ENCODE assay signal across 9 cellular contexts in the genomic region with DNA sequence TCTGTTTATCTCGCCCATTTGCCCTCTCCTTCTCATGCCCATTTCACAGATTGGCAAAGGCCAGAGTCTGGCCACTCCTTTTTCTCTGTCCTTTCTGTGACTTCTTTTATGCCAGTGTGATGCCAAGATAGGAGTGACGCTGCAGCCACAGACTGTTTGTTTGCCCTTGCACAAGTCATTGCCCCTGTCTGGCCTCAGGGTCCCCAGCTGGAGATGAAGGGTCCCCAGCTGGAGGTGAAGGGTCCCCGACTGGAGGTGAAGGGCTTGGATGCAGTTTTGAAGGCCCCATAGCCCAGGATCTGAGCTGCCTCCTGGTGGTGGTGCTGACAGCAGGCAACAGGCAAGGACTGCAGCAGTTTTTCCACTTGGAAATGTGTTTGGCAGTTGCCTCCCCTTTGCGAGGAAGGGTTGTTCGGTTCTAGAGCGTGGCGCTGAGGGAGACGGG. TPM values are rescaled to one million over a fixed set of nuclear protein-coding genes. Genes with fewer than 3 reads are reported as not detected.
DNase-seq lines count a peak whose midpoint lies in the region; ATAC-seq and TF ChIP-seq lines count a peak whose summit lies in the region.
"Had no signal": no experiment of that assay in that cellular context is flagged by ENCODE, and none has a peak within 500 bp of the region (broad histone marks: within the 10 kb centered on the region; RNA-seq: fewer than 3 reads in every experiment).

No MANE protein-coding gene starts in this region.

- no peak overlapping the region for H4K8ac ChIP-seq in mesendoderm (ENCODE audit: low read depth, low read length)

- peak overlapping the region; percentile 82 for H3K56ac ChIP-seq in mesendoderm (ENCODE audit: low read length)

- no CpG with 5 or more reads among the region's 8 CpGs for WGBS in mesendoderm (ENCODE audit: extremely low coverage, insufficient coverage, low lambda C conversion rate)

- no peak overlapping the region for H2BK5ac ChIP-seq in mesendoderm (ENCODE audit: low read length)

- peak overlapping the region; percentile 21 for H3K9ac ChIP-seq in mesendoderm (ENCODE audit: low read length)

- peak; percentile 30 for TF ChIP-seq CTCF in LNCAP (IDR thresholded peaks at IDR 0.05)

- H4K5ac ChIP-seq in mesendoderm (ENCODE audit: low read length): no peak overlapping the region

- no peak overlapping the region for H3K4me3 ChIP-seq in mesendoderm (ENCODE audit: low read length)

- H3K4me1 ChIP-seq in mesendoderm (ENCODE audit: control insufficient read depth, low read depth, low read length): peaks cover 16% of the 10 kb centered on the region

- no peak overlapping the region for H3K4me2 ChIP-seq in mesendoderm (ENCODE audit: low read length)

- H3K79me2 ChIP-seq in mesendoderm (ENCODE audit: control insufficient read depth, insufficient read depth, low read length): peaks cover 3% of the 10 kb centered on the region

- H3K27me3 ChIP-seq in mesendoderm (ENCODE audit: insufficient read depth, low read length, poor library complexity): no peaks in the 10 kb centered on the region

- ATAC-seq in HG02852 (IDR thresholded peaks at IDR 0.05; ENCODE audit: unreplicated experiment): no peak
- no peak for ATAC-seq in GM21515 (IDR thresholded peaks at IDR 0.05; ENCODE audit: unreplicated experiment)
- ATAC-seq in GM21723 (IDR thresholded peaks at IDR 0.05; ENCODE audit: unreplicated experiment): no peak

- H3K23ac ChIP-seq in mesendoderm (ENCODE audit: low read length): no peak overlapping the region

- no peak overlapping the region for H3K4ac ChIP-seq in mesendoderm (ENCODE audit: low read depth, low read length)

- DNase-seq in Ammon's horn (ENCODE audit: low spot score) (peak; percentile 76), ecto neural progenitor cell (ENCODE audit: low spot score) (peak; percentile 66), mesendoderm (peak; percentile 82), T-helper 2 cell (no peak)
- DNase-seq: MV-4-11 had no signal

- peaks cover 5% of the 10 kb centered on the region for H3K79me1 ChIP-seq in mesendoderm (ENCODE audit: low read length)

- H3K18ac ChIP-seq in mesendoderm (ENCODE audit: low read length): peak overlapping the region; percentile 10

- no peak overlapping the region for H2BK120ac ChIP-seq in mesendoderm (ENCODE audit: low read depth, low read length)

- no peaks in the 10 kb centered on the region for H3K36me3 ChIP-seq in mesendoderm (ENCODE audit: control insufficient read depth, insufficient read depth, low read length)

- no peak overlapping the region for H2AK5ac ChIP-seq in mesendoderm (ENCODE audit: low read length)

- no peak overlapping the region for H3K27ac ChIP-seq in mesendoderm (ENCODE audit: low read depth, low read length)

- H2BK15ac ChIP-seq in mesendoderm (replicated peaks; ENCODE audit: low read depth): no peak overlapping the region

RNA-seq across cellular contexts. Expression of a gene that starts 50.8 kb away (rescaled TPM):
- polyA plus RNA-seq in mesendoderm (2013, experiment 1 of 2): 9.4 TPM
- 8.8 TPM for polyA plus RNA-seq in mesendoderm (2013, experiment 2 of 2)

RNA-seq across cellular contexts. Expression of a gene that starts 55.9 kb away (rescaled TPM):
- polyA plus RNA-seq in mesendoderm (2013, experiment 1 of 2): 8.2 TPM
- 8.1 TPM for polyA plus RNA-seq in mesendoderm (2013, experiment 2 of 2)

Comparison
In these comparisons a context has a peak if more than half of its experiments do, and no peak if none do; other contexts are left out.
1. DNase-seq: peak in Ammon's horn (single experiment), ecto neural progenitor cell (single experiment) and mesendoderm (single experiment); none in T-helper 2 cell (0 of 5).